Comparison of ENCODE assay signal across 27 cellular contexts in the genomic region with DNA sequence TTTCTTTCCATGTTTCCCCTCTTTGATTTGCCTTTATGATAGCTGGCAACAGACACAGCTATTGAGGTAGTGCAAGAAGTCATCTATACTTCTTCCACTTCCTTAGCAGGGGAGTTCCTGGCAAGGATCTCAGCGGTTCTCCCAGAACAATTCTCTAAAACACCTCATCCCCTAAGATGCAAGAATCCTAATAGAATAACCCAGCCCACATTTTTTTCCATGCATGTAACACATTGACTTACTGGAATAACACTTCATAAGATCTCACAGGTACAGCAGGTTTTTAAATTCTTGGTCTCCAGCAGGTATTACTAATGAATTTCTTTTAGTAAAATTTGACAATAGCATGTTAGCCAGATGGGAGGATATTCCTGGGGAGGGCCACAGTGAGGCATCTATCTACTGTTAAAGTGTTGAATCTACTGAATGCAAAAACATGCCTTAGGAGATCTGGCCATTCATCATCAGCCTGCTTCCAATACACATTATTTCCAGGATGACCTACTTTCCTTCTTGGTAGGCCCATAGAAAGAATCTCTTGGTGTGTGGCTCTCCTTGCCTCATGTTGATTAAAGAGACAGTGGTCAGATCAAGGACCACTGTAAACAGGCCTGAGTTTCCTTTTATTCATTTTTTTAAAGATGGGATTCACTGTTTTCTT.
"Had no signal": no experiment of that assay in that cellular context is flagged by ENCODE, and none has a peak within 500 bp of the region (broad histone marks: within the 10 kb centered on the region; RNA-seq: fewer than 3 reads in every experiment).

No MANE protein-coding gene starts in this region.

- H3K27ac Mint-ChIP-seq: activated B cell treated with CpG ODN at 0.5 μM for 24 hours; activated CD4-positive, alpha-beta memory T cell treated with anti-CD3 and anti-CD28 coated beads for 36 hours; activated CD4-positive, alpha-beta T cell treated with anti-CD3 and anti-CD28 coated beads for 36 hours; activated CD8-positive, alpha-beta memory T cell treated with anti-CD3 and anti-CD28 coated beads, Interleukin-2, amount 10 ng/mL, durations not matched to agents 7 days and 5 days; activated naive CD4-positive, alpha-beta T cell treated with anti-CD3 and anti-CD28 coated beads, Interleukin-2, amount 50 U/mL, for 24 hours; activated T-helper 1 cell treated with anti-CD3 and anti-CD28 coated beads, Interleukin-12 subunit alpha, Interleukin-12 subunit beta, Interleukin-2, Interleukin-4 antibody, amounts not matched to agents 30 ng/mL and 10 ng/mL and 1 ng/mL, durations not matched to agents 14 hours and 24 hours and 36 hours; neural progenitor cell; stimulated activated memory B cell treated with anti-CD40 and anti-IgM and Interleukin-4, amounts not matched to agents 10 μg/mL and 1 μg/mL and 100 μg/mL, for 72 hours; T-helper 17 cell had no signal

- H3K27ac ChIP-seq: neural progenitor cell, right lobe of liver, skin epidermis, stomach, suprapubic skin, tibial nerve had no signal

- H3K27me3 ChIP-seq: neural progenitor cell, right lobe of liver, stomach, suprapubic skin, tibial nerve had no signal

- H2AFZ ChIP-seq: neural progenitor cell had no signal

- H3K4me1 ChIP-seq: neural progenitor cell, right lobe of liver, stomach, suprapubic skin, tibial nerve had no signal

- H3K27me3 Mint-ChIP-seq: activated B cell treated with CpG ODN at 0.5 μM for 24 hours; activated CD4-positive, alpha-beta memory T cell treated with anti-CD3 and anti-CD28 coated beads for 36 hours; activated CD4-positive, alpha-beta T cell treated with anti-CD3 and anti-CD28 coated beads for 36 hours; activated CD8-positive, alpha-beta memory T cell treated with anti-CD3 and anti-CD28 coated beads, Interleukin-2, amount 10 ng/mL, durations not matched to agents 7 days and 5 days; activated naive CD4-positive, alpha-beta T cell treated with anti-CD3 and anti-CD28 coated beads, Interleukin-2, amount 50 U/mL, for 24 hours; naive B cell; stimulated activated memory B cell treated with anti-CD40 and anti-IgM and Interleukin-4, amounts not matched to agents 10 μg/mL and 1 μg/mL and 100 μg/mL, for 72 hours; T-helper 17 cell had no signal

- DNase-seq: activated B cell treated with CpG ODN at 0.5 μM for 24 hours; activated CD4-positive, alpha-beta memory T cell treated with anti-CD3 and anti-CD28 coated beads for 36 hours; activated CD4-positive, alpha-beta T cell treated with anti-CD3 and anti-CD28 coated beads for 36 hours; activated CD8-positive, alpha-beta memory T cell treated with anti-CD3 and anti-CD28 coated beads, Interleukin-2, amount 10 ng/mL, durations not matched to agents 7 days and 5 days; activated gamma-delta T cell; activated T-cell treated with anti-CD3 and anti-CD28 coated beads for 4 hours; aorta; dermis blood vessel endothelial cell; effector CD8-positive, alpha-beta T cell; hippocampal formation; left ventricle myocardium superior; naive B cell; posterior cingulate gyrus; right lobe of liver; stomach; SW 1271; T-helper 17 cell had no signal

- H3K4me1 Mint-ChIP-seq: activated B cell treated with CpG ODN at 0.5 μM for 24 hours; activated CD8-positive, alpha-beta memory T cell treated with anti-CD3 and anti-CD28 coated beads, Interleukin-2, amount 10 ng/mL, durations not matched to agents 7 days and 5 days; activated naive CD4-positive, alpha-beta T cell treated with anti-CD3 and anti-CD28 coated beads, Interleukin-2, amount 50 U/mL, for 24 hours; naive B cell; T-helper 17 cell had no signal

- H3K4me2 ChIP-seq: neural progenitor cell had no signal

- H3K9me3 Mint-ChIP-seq: activated B cell treated with CpG ODN at 0.5 μM for 24 hours; activated CD4-positive, alpha-beta memory T cell treated with anti-CD3 and anti-CD28 coated beads for 36 hours; activated T-helper 1 cell treated with anti-CD3 and anti-CD28 coated beads, Interleukin-12 subunit alpha, Interleukin-12 subunit beta, Interleukin-2, Interleukin-4 antibody, amounts not matched to agents 30 ng/mL and 10 ng/mL and 1 ng/mL, durations not matched to agents 14 hours and 24 hours and 36 hours; naive B cell; stimulated activated memory B cell treated with anti-CD40 and anti-IgM and Interleukin-4, amounts not matched to agents 10 μg/mL and 1 μg/mL and 100 μg/mL, for 72 hours had no signal

- H3K9ac ChIP-seq: neural progenitor cell had no signal

- H3K4me3 ChIP-seq: neural progenitor cell, right lobe of liver, skin epidermis, stomach, suprapubic skin, tibial nerve had no signal

- H3K4me3 Mint-ChIP-seq: activated B cell treated with CpG ODN at 0.5 μM for 24 hours; activated CD4-positive, alpha-beta memory T cell treated with anti-CD3 and anti-CD28 coated beads for 36 hours; activated CD4-positive, alpha-beta T cell treated with anti-CD3 and anti-CD28 coated beads for 36 hours; activated CD8-positive, alpha-beta memory T cell treated with anti-CD3 and anti-CD28 coated beads, Interleukin-2, amount 10 ng/mL, durations not matched to agents 7 days and 5 days; activated naive CD4-positive, alpha-beta T cell treated with anti-CD3 and anti-CD28 coated beads, Interleukin-2, amount 50 U/mL, for 24 hours; activated T-helper 1 cell treated with anti-CD3 and anti-CD28 coated beads, Interleukin-12 subunit alpha, Interleukin-12 subunit beta, Interleukin-2, Interleukin-4 antibody, amounts not matched to agents 30 ng/mL and 10 ng/mL and 1 ng/mL, durations not matched to agents 14 hours and 24 hours and 36 hours; naive B cell; neural progenitor cell; stimulated activated memory B cell treated with anti-CD40 and anti-IgM and Interleukin-4, amounts not matched to agents 10 μg/mL and 1 μg/mL and 100 μg/mL, for 72 hours; T-helper 17 cell had no signal

- H3K36me3 ChIP-seq: neural progenitor cell, right lobe of liver had no signal

- FAIRE-seq: frontal cortex, urothelium cell line had no signal

- H3K9me3 ChIP-seq: right lobe of liver, stomach, suprapubic skin, tibial nerve had no signal

- ATAC-seq: activated CD4-positive, alpha-beta T cell treated with anti-CD3 and anti-CD28 coated beads for 36 hours; activated CD8-positive, alpha-beta memory T cell treated with anti-CD3 and anti-CD28 coated beads, Interleukin-2, amount 10 ng/mL, durations not matched to agents 7 days and 5 days; esophagus mucosa; left ventricle myocardium superior; right lobe of liver; stimulated activated memory B cell treated with anti-CD40 and anti-IgM and Interleukin-4, amounts not matched to agents 10 μg/mL and 1 μg/mL and 100 μg/mL, for 72 hours; T-helper 17 cell had no signal
